Comparison of ENCODE assay signal across 8 cellular contexts in the genomic region with DNA sequence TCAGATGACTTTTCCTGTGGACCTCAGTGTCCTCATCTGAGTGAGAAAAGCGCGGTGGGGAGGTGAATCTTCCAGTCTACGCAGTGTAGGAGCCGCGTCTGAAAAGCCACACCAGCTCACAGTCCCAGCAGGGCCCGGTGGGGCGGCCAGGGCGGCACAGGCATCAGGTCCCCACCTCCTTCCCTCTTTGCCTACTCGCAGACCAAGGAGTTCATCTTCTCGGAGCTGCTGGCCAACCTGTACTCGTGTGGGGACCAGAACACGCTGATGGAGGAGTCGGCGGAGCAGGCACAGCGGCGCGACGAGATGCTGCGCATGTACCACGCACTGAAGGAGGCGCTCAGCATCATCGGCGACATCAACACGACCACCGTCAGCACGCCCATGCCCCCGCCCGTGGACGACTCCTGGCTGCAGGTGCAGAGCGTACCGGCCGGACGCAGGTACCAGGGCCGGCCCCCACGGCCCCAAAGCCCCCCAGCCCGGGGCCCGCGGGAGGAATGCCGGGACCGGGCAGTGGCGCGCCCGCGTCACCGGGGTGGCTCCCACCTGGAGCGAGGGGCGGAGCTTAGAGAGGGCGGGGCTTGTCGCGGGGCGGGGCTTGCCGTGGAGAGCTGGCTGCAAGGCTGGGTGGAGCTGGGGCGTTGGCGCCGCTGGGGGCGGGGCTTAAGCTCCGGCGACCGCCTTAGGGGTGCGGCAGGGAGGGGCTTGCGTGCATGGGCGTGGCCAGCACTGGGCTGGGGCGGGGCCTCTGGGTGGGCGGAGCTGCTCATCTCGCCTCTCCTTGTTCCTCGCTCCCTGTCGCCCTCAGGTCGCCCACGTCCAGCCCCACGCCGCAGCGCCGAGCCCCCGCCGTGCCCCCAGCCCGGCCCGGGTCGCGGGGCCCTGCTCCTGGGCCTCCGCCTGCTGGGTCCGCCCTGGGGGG. TPM values are rescaled to one million over a fixed set of nuclear protein-coding genes. Genes with fewer than 3 reads are reported as not detected.
A peak's percentile ranks its signal among the peaks of the same experiment; 100 is the strongest.
DNase-seq lines count a peak whose midpoint lies in the region; ATAC-seq, FAIRE-seq and TF ChIP-seq lines count a peak whose summit lies in the region.

No MANE protein-coding gene starts in this region.

- H3K36me3 ChIP-seq in ascending aorta, result no peaks in the 10 kb centered on the region

- peak; percentile 96 to 100 (median 99) for DNase-seq in CD4-positive, alpha-beta T cell
- DNase-seq in T1000 (lab: John Stamatoyannopoulos, UW) (peak; percentile 74), ascending aorta (ENCODE audit: low spot score in 2 of 2) (peak; percentile 31 to 81), right cardiac atrium (peak; percentile 84 to 95 (median 93)), D721Med (ENCODE audit: insufficient read length, low spot score) (no peak)

- peaks cover 10% of the 10 kb centered on the region for H3K27me3 Mint-ChIP-seq in CD4-positive, alpha-beta T cell

- H3K27me3 ChIP-seq in CD4-positive, alpha-beta T cell (ENCODE audit: control insufficient read depth, insufficient read depth, low read length), result no peaks in the 10 kb centered on the region
- peaks cover 2% of the 10 kb centered on the region for H3K27me3 ChIP-seq in ascending aorta
- H3K27me3 ChIP-seq in right cardiac atrium (ENCODE audit: control insufficient read depth, insufficient read depth), result no peaks in the 10 kb centered on the region

- 23% methylated on average over 81 of the region's 81 CpGs for WGBS in right cardiac atrium

- no peaks in the 10 kb centered on the region for H3K9me3 ChIP-seq in CD4-positive, alpha-beta T cell (ENCODE audit: control insufficient read depth, low read length)
- H3K9me3 ChIP-seq in ascending aorta, result no peaks in the 10 kb centered on the region
- no peaks in the 10 kb centered on the region for H3K9me3 ChIP-seq in right cardiac atrium (ENCODE audit: control insufficient read depth, low read length)

- H3K27ac ChIP-seq in CD4-positive, alpha-beta T cell (ENCODE audit: low read depth, low read length), result peak overlapping the region; percentile 36
- H3K27ac ChIP-seq in ascending aorta (no peak overlapping the region), right cardiac atrium (ENCODE audit: low read length) (no peak overlapping the region), skin epidermis (peak overlapping the region in 13 of 21 experiments; percentile 4 to 79 (median 43))

- peaks cover 22% of the 10 kb centered on the region for H3K4me1 Mint-ChIP-seq in CD4-positive, alpha-beta T cell (ENCODE audit: low read depth)

- H3K4me3 ChIP-seq in ascending aorta (peak overlapping the region; percentile 33 to 55), right cardiac atrium (ENCODE audit: low read length) (peak overlapping the region; percentile 31), skin epidermis (peak overlapping the region; percentile 24 to 55 (median 44))

- FAIRE-seq in D721Med (lab: Jason Lieb, UNC), result no peak

- no peak for TF ChIP-seq CTCF in CD4-positive, alpha-beta T cell (IDR thresholded peaks at IDR 0.05)
- no peak for TF ChIP-seq CTCF in ascending aorta (IDR thresholded peaks at IDR 0.05)
- no peak for TF ChIP-seq CTCF in D721Med (IDR thresholded peaks at IDR 0.05; ENCODE audit: insufficient read depth, missing control alignments)

- POLR2A ChIA-PET in CD4-positive, alpha-beta T cell (lab: Charles Lee), result interaction anchor here (0.6 to 1.8 kb wide), 17 partner anchors 10 to 1336 kb away, joined by 3 to 29 read pairs (median 3); a partner anchor contains a TSS

- no peaks in the 10 kb centered on the region for H3K36me3 Mint-ChIP-seq in CD4-positive, alpha-beta T cell (ENCODE audit: low read depth)

- H3K4me3 Mint-ChIP-seq in CD4-positive, alpha-beta T cell, result peak overlapping the region; percentile 91

- ATAC-seq in CD4-positive, alpha-beta T cell (ENCODE audit: poor library complexity), result peak; percentile 92
- ATAC-seq in GM19452 (IDR thresholded peaks at IDR 0.05; ENCODE audit: unreplicated experiment) (peak; percentile 87), HG03571 (IDR thresholded peaks at IDR 0.05; ENCODE audit: unreplicated experiment) (peak; percentile 80), right cardiac atrium (peak; percentile 88 to 90)

- CTCF ChIA-PET in CD4-positive, alpha-beta T cell (lab: Charles Lee), result interaction anchor here (0.8 to 1.2 kb wide), 4 partner anchors 25 to 112 kb away, joined by 3 read pairs; no protein-coding TSS in a partner anchor

- H3K27ac Mint-ChIP-seq in CD4-positive, alpha-beta T cell, result peak overlapping the region; percentile 97

- peaks cover 3 to 4% of the 10 kb centered on the region in 2 donors for H3K4me1 ChIP-seq in ascending aorta
- peaks cover 6% of the 10 kb centered on the region for H3K4me1 ChIP-seq in right cardiac atrium (ENCODE audit: control insufficient read depth, insufficient read depth, low read length)

- no peaks in the 10 kb centered on the region for H3K9me3 Mint-ChIP-seq in CD4-positive, alpha-beta T cell

- intact Hi-C loops in CD4-positive, alpha-beta T cell (cut with DNase I, micrococcal nuclease), result loop anchor here (1.0 to 10.0 kb wide), 7 partner anchors 25 to 681 kb away; a partner anchor contains a TSS
- intact Hi-C loops in ascending aorta (cut with DNase I) (no loop called here), right cardiac atrium (cut with DNase I) (no loop called here)

RNA-seq across cellular contexts. Expression of a gene that starts 25.6 kb away (rescaled TPM):
- total RNA-seq in CD4-positive, alpha-beta T cell, result 10 to 100 TPM; 44.3 to 48.3 TPM
- total RNA-seq in ascending aorta, result 74.9 TPM
- 100 to 1,000 TPM in 2 of 4 donors, 10 to 100 TPM in 2; 85.6 to 124 (median 101) TPM for total RNA-seq in right cardiac atrium
- 84.2 TPM for polyA plus RNA-seq in right cardiac atrium

RNA-seq across cellular contexts. Expression of a gene that starts 25.9 kb away (rescaled TPM):
- 1 to 10 TPM; 3.0 to 4.1 TPM for total RNA-seq in CD4-positive, alpha-beta T cell
- total RNA-seq in ascending aorta (1.8 TPM), right cardiac atrium (10 to 100 TPM; 18.7 to 22.3 (median 20.5) TPM)
- 33.7 TPM for polyA plus RNA-seq in right cardiac atrium

RNA-seq across cellular contexts. Expression of a gene that starts 47.0 kb away (rescaled TPM):
- 1 to 10 TPM; 1.8 to 2.5 TPM for total RNA-seq in CD4-positive, alpha-beta T cell
- total RNA-seq in ascending aorta (31.9 TPM), right cardiac atrium (1 to 10 TPM; 4.4 to 7.4 (median 5.8) TPM)
- polyA plus RNA-seq in right cardiac atrium, result 6.0 TPM

RNA-seq across cellular contexts. Expression of a gene that starts 58.8 kb away (rescaled TPM):
- total RNA-seq in CD4-positive, alpha-beta T cell, result 100 to 1,000 TPM; 106 to 107 TPM
- total RNA-seq in ascending aorta (85.8 TPM), right cardiac atrium (10 to 100 TPM; 75.9 to 81.5 (median 81.0) TPM)
- polyA plus RNA-seq in right cardiac atrium, result 39.0 TPM

Comparison
In these comparisons a context has a peak if more than half of its experiments do, and no peak if none do; other contexts are left out.
1. H3K27ac ChIP-seq: peak in CD4-positive, alpha-beta T cell (single experiment) and skin epidermis (13 of 21); none in ascending aorta (0 of 2) and right cardiac atrium (single experiment).
2. intact Hi-C loops: an anchor here in CD4-positive, alpha-beta T cell (1.0 to 10.0 kb wide); none called in ascending aorta and right cardiac atrium.
3. Peak in every context shown above with its lines, with median percentiles within 50 percentile points of each other: ATAC-seq and H3K4me3 ChIP-seq.